9 cellular contexts compared by ENCODE assay signal in genomic region chr15:90915808-90916440, GRCh38. TPM values are rescaled to one million over a fixed set of nuclear protein-coding genes. Genes with fewer than 3 reads are reported as not detected.
A peak's percentile ranks its signal among the peaks of the same experiment; 100 is the strongest.
DNase-seq lines count a peak whose midpoint lies in the region; ATAC-seq and TF ChIP-seq lines count a peak whose summit lies in the region.
"Had no signal": no experiment of that assay in that cellular context is flagged by ENCODE, and none has a peak within 500 bp of the region (broad histone marks: within the 10 kb centered on the region; RNA-seq: fewer than 3 reads in every experiment).

No MANE protein-coding gene starts in this region.

- H4K20me1 ChIP-seq in H9 (ENCODE audit: control insufficient read depth, insufficient read depth, insufficient read length), result no peaks in the 10 kb centered on the region

- H3K23ac ChIP-seq in H9 (ENCODE audit: insufficient read length, low read depth, low read length), result no peak overlapping the region

- no peak overlapping the region for H2AK5ac ChIP-seq in H9 (ENCODE audit: insufficient read length, low read length)

- no peak overlapping the region for H3K4ac ChIP-seq in H9 (ENCODE audit: low read depth, low read length)

- H3K4me3 Mint-ChIP-seq in H9, result no peak overlapping the region
- H3K4me3 Mint-ChIP-seq in chondrocyte (ENCODE audit: unreplicated experiment), result no peak overlapping the region

- no CpG with 5 or more reads among the region's 25 CpGs for WGBS in H9 (ENCODE audit: extremely low coverage, insufficient read length, low lambda C conversion rate)

- no peaks in the 10 kb centered on the region for H3K4me1 ChIP-seq in H9 (ENCODE audit: insufficient read depth, low read length)

- no peak overlapping the region for H2BK5ac ChIP-seq in H9 (ENCODE audit: insufficient read length, low read length)

- H3K56ac ChIP-seq in H9 (ENCODE audit: insufficient read length, low read depth, low read length), result no peak overlapping the region

- no peaks in the 10 kb centered on the region for H3K9me3 Mint-ChIP-seq in H9
- H3K9me3 Mint-ChIP-seq in chondrocyte (ENCODE audit: low read depth), result no peaks in the 10 kb centered on the region

- H4K8ac ChIP-seq in H9 (replicated peaks; ENCODE audit: insufficient read length, low read depth, low read length), result no peak overlapping the region

- H3K9ac ChIP-seq in H9 (ENCODE audit: extremely low read depth, insufficient read length, low read length), result no peak overlapping the region

- DNase-seq in H9 (no peak), chondrocyte (ENCODE audit: low spot score) (no peak), myocyte (ENCODE audit: low read depth) (peak; percentile 55), iPS-NIHi7 (ENCODE audit: extremely low spot score) (no peak)
- DNase-seq in stimulated activated CD4-positive, alpha-beta T cell treated with anti-CD3 and anti-CD28 coated beads, Interleukin-12 subunit alpha, Interleukin-12 subunit beta, amount 100 ng/mL, for 4 hours, result no peak
- DNase-seq: NCI-H2227 treated with DMSO at 0.1 percent for 48 hours; stimulated activated CD4-positive, alpha-beta T cell treated with anti-CD3 and anti-CD28 coated beads, Interleukin-4, amount 100 ng/mL, for 24 hours; WERI-Rb-1 had no signal

- H3K27ac ChIP-seq in H9 (ENCODE audit: insufficient read length, low read depth, low read length), result no peak overlapping the region
- H3K27ac ChIP-seq: WERI-Rb-1 had no signal

- H3K23me2 ChIP-seq in H9 (ENCODE audit: insufficient read length, low read depth, low read length, poor library complexity, severe bottlenecking), result no peaks in the 10 kb centered on the region

- H3K27me3 Mint-ChIP-seq in H9 (ENCODE audit: low read depth) (no peaks in the 10 kb centered on the region), chondrocyte (ENCODE audit: low read depth) (no peaks in the 10 kb centered on the region)

- H3K79me2 ChIP-seq in H9 (ENCODE audit: insufficient read depth, low read length), result no peaks in the 10 kb centered on the region

- H4K5ac ChIP-seq in H9 (ENCODE audit: insufficient read length, low read depth, low read length), result no peak overlapping the region

- no peak overlapping the region for H2BK15ac ChIP-seq in H9 (ENCODE audit: low read depth, low read length)

- no peak overlapping the region for H4K91ac ChIP-seq in H9 (ENCODE audit: insufficient read length, low read depth, low read length)

- no peak overlapping the region for H2BK12ac ChIP-seq in H9 (ENCODE audit: insufficient read length, low read depth, low read length)

- no peak for ATAC-seq in GM21367 (IDR thresholded peaks at IDR 0.05; ENCODE audit: unreplicated experiment)

- no peaks in the 10 kb centered on the region for H3K27me3 ChIP-seq in H9 (ENCODE audit: insufficient read depth, low read length)

- no peaks in the 10 kb centered on the region for H3K79me1 ChIP-seq in H9 (ENCODE audit: insufficient read depth, low read depth, low read length, poor library complexity, severe bottlenecking)

- H2BK20ac ChIP-seq in H9 (ENCODE audit: low read depth, low read length, poor library complexity, severe bottlenecking), result no peak overlapping the region

- H3K18ac ChIP-seq in H9 (ENCODE audit: insufficient read length, low read depth, low read length), result no peak overlapping the region

- TF ChIP-seq CTCF in H9 (conservative IDR thresholded peaks at IDR 0.05) (no peak), chondrocyte (IDR thresholded peaks at IDR 0.05) (no peak)

- H3K36me3 Mint-ChIP-seq in H9 (ENCODE audit: insufficient read depth in 1 of 3, low read depth in 3 of 3) (peaks cover 5 to 59% (median 18%) of the 10 kb centered on the region in 3 experiments; a peak in 6 of 7 replicates), chondrocyte (ENCODE audit: low read depth) (peaks cover 42% of the 10 kb centered on the region)

- H2BK120ac ChIP-seq in H9 (ENCODE audit: low read depth, low read length, poor library complexity, severe bottlenecking), result no peak overlapping the region

- H3T11ph ChIP-seq in H9 (ENCODE audit: low read length), result no peak overlapping the region

- no peak overlapping the region for H3K14ac ChIP-seq in H9 (ENCODE audit: insufficient read depth, low read length)

- H3K9me3 ChIP-seq in H9 (ENCODE audit: control insufficient read depth, low read depth, low read length), result no peaks in the 10 kb centered on the region

- H3K27ac Mint-ChIP-seq in H9, result peak overlapping the region; percentile 61 to 94 (median 89); a peak in 4 of 7 replicates
- peak overlapping the region; percentile 90 for H3K27ac Mint-ChIP-seq in chondrocyte (ENCODE audit: unreplicated experiment)

- H3K4me1 Mint-ChIP-seq in H9, result peaks cover 3 to 8% of the 10 kb centered on the region in 2 experiments; a peak in 2 of 4 replicates
- H3K4me1 Mint-ChIP-seq in chondrocyte (ENCODE audit: low read depth), result peaks cover 10% of the 10 kb centered on the region

- H3K4me2 ChIP-seq in H9 (ENCODE audit: insufficient read depth, insufficient read length, low read length), result no peak overlapping the region

- H2AFZ ChIP-seq in H9 (ENCODE audit: low read length), result no peak overlapping the region

RNA-seq across cellular contexts. Expression of gene MAN2A2, which starts 12.8 kb away (rescaled TPM):
- total RNA-seq in H9 (2021), result 25.3 and 27.4 TPM in 2 replicates
- 49.4 to 57.0 TPM (median 51.4 TPM) in 3 replicates for total RNA-seq in chondrocyte
- total RNA-seq in myocyte, result 16.8 and 25.9 TPM in 2 replicates
- polyA plus RNA-seq in myocyte (2012), result 47.3 TPM

RNA-seq across cellular contexts. Expression of gene HDDC3, which starts 16.4 kb away (rescaled TPM):
- 13.2 and 13.3 TPM in 2 replicates for total RNA-seq in H9 (2021)
- total RNA-seq in chondrocyte, result 10.5 to 12.2 TPM (median 10.8 TPM) in 3 replicates
- total RNA-seq in myocyte, result 8.9 and 11.5 TPM in 2 replicates
- polyA plus RNA-seq in myocyte (2012), result 14.4 TPM

RNA-seq across cellular contexts. Expression of gene UNC45A, which starts 19.2 kb away (rescaled TPM):
- total RNA-seq in H9 (2021), result 84.3 and 84.6 TPM in 2 replicates
- total RNA-seq in chondrocyte, result 70.9 to 85.7 TPM (median 73.2 TPM) in 3 replicates
- 30.9 and 37.8 TPM in 2 replicates for total RNA-seq in myocyte
- polyA plus RNA-seq in myocyte (2012), result 58.6 TPM

RNA-seq across cellular contexts. Expression of gene FES, which starts 31.6 kb away (rescaled TPM):
- total RNA-seq in H9 (2021) (6.5 and 6.7 TPM in 2 replicates), chondrocyte (2.4 to 2.7 TPM (median 2.4 TPM) in 3 replicates), myocyte (0.26 and 0.43 TPM in 2 replicates)
- polyA plus RNA-seq in myocyte (2012), result 0.23 TPM

RNA-seq across cellular contexts. Expression of gene RCCD1, which starts 38.8 kb away (rescaled TPM):
- total RNA-seq in H9 (2021) (20.6 and 22.8 TPM in 2 replicates), chondrocyte (13.2 to 14.3 TPM (median 14.2 TPM) in 3 replicates), myocyte (7.4 and 7.8 TPM in 2 replicates)
- polyA plus RNA-seq in myocyte (2012), result 9.6 TPM
